Comparison of ENCODE assay signal across 14 cellular contexts in genomic region chr16:77359065-77359502, GRCh38.
DNase-seq lines count a peak whose midpoint lies in the region; ATAC-seq and TF ChIP-seq lines count a peak whose summit lies in the region.
"Had no signal": no experiment of that assay in that cellular context is flagged by ENCODE, and none has a peak within 500 bp of the region (broad histone marks: within the 10 kb centered on the region; RNA-seq: fewer than 3 reads in every experiment).

No MANE protein-coding gene starts in this region.

- H3K4me1 ChIP-seq in breast epithelium = no peaks in the 10 kb centered on the region
- H3K4me1 ChIP-seq: colonic mucosa had no signal

- H3K4me1 Mint-ChIP-seq in MCF 10A (ENCODE audit: insufficient read depth, unreplicated experiment) = no peaks in the 10 kb centered on the region

- H3K27ac ChIP-seq in breast epithelium = no peak overlapping the region
- H3K27ac ChIP-seq in angular gyrus (ENCODE audit: low read depth, low read length) = peak overlapping the region; percentile 71
- H3K27ac ChIP-seq: colonic mucosa had no signal

- peaks cover 5% of the 10 kb centered on the region for H3K36me3 Mint-ChIP-seq in MCF 10A (ENCODE audit: insufficient read depth, unreplicated experiment)

- POLR2A ChIA-PET in MCF 10A (lab: Yijun Ruan, JAX) = no interaction called here

- H3K9me3 ChIP-seq in breast epithelium = no peaks in the 10 kb centered on the region
- H3K9me3 ChIP-seq: colonic mucosa had no signal

- DNase-seq in MCF 10A (ENCODE audit: unreplicated experiment) = peak; percentile 52
- no peak for DNase-seq in breast epithelium (ENCODE audit: low spot score in 2 of 2)
- no peak for DNase-seq in left colon
- DNase-seq in stimulated activated CD4-positive, alpha-beta T cell treated with anti-CD3 and anti-CD28 coated beads, Interleukin-15, amount 100 ng/mL, for 24 hours = no peak
- DNase-seq in RPMI8226 = no peak
- no peak for DNase-seq in SIG-M5 treated with dmso at 0.1 percent for 504 hours (lab: John Stamatoyannopoulos, UW; ENCODE audit: unreplicated experiment)
- DNase-seq: activated T-cell treated with anti-CD3 and anti-CD28 coated beads, Interleukin-2, amount 50 U/mL, for 4 hours; AML-193; colonic mucosa; NCI-H187; T-helper 2 cell had no signal

- ATAC-seq in left colon = peak; percentile 57
- ATAC-seq in GM18873 (IDR thresholded peaks at IDR 0.05; ENCODE audit: low FRiP score, unreplicated experiment) = no peak
- ATAC-seq: activated T-cell treated with anti-CD3 and anti-CD28 coated beads, Interleukin-2, amount 50 U/mL, for 4 hours; GM12878 had no signal

- H3K9me3 Mint-ChIP-seq in MCF 10A (ENCODE audit: unreplicated experiment) = no peaks in the 10 kb centered on the region
- H3K9me3 Mint-ChIP-seq: activated T-cell treated with anti-CD3 and anti-CD28 coated beads, Interleukin-2, amount 50 U/mL, for 4 hours had no signal

- no peak overlapping the region for H3K27ac Mint-ChIP-seq in MCF 10A (ENCODE audit: low read depth, unreplicated experiment)

- no TSS peak for BruUV-seq in MCF 10A (replicated peaks; lab: Mats Ljungman, UMichigan)

- TF ChIP-seq POLR2A in breast epithelium (IDR thresholded peaks at IDR 0.05) = no peak

- CTCF ChIA-PET in MCF 10A (lab: Yijun Ruan, JAX) = interaction anchor here (0.5 kb wide), 1 partner anchor 572 kb away, joined by 3 read pairs; no protein-coding TSS in a partner anchor

- no peaks in the 10 kb centered on the region for H3K27me3 ChIP-seq in breast epithelium
- H3K27me3 ChIP-seq: colonic mucosa had no signal

- intact Hi-C loops in MCF 10A (cut with micrococcal nuclease) (no loop called here), breast epithelium (cut with DNase I; ENCODE audit: low total_unique reads) (no loop called here), left colon (cut with DNase I, micrococcal nuclease) (no loop called here)

- peaks cover 19% of the 10 kb centered on the region for H3K27me3 Mint-ChIP-seq in MCF 10A (ENCODE audit: insufficient read depth, unreplicated experiment)

- H3K4me3 Mint-ChIP-seq in MCF 10A (ENCODE audit: unreplicated experiment) = no peak overlapping the region
- H3K4me3 Mint-ChIP-seq: activated T-cell treated with anti-CD3 and anti-CD28 coated beads, Interleukin-2, amount 50 U/mL, for 4 hours had no signal

- H3K4me3 ChIP-seq in breast epithelium = no peak overlapping the region
- H3K4me3 ChIP-seq: colonic mucosa, GM12878 had no signal

- TF ChIP-seq CTCF in MCF 10A (IDR thresholded peaks at IDR 0.05; ENCODE audit: unreplicated experiment) (no peak), breast epithelium (IDR thresholded peaks at IDR 0.05) (no peak)

- no peaks in the 10 kb centered on the region for H3K36me3 ChIP-seq in breast epithelium
- H3K36me3 ChIP-seq: colonic mucosa had no signal
